31 cellular contexts compared by ENCODE assay signal in genomic region chr12:121986494-121987245, GRCh38.
"Had no signal": no experiment of that assay in that cellular context is flagged by ENCODE, and none has a peak within 500 bp of the region (broad histone marks: within the 10 kb centered on the region; RNA-seq: fewer than 3 reads in every experiment).

No MANE protein-coding gene starts in this region.

- H3K4me3 Mint-ChIP-seq: activated B cell treated with CpG ODN at 0.5 μM for 24 hours; activated CD4-positive, alpha-beta memory T cell treated with anti-CD3 and anti-CD28 coated beads for 36 hours; activated CD4-positive, alpha-beta T cell treated with anti-CD3 and anti-CD28 coated beads, Interleukin-2, amount 10 ng/mL, durations not matched to agents 7 days and 5 days; activated T-cell treated with anti-CD3 and anti-CD28 coated beads, Interleukin-2, amount 50 U/mL, for 4 hours; brain; central memory CD8-positive, alpha-beta T cell had no signal

- H3K36me3 Mint-ChIP-seq: activated CD4-positive, alpha-beta memory T cell treated with anti-CD3 and anti-CD28 coated beads for 36 hours; activated naive CD4-positive, alpha-beta T cell treated with anti-CD3 and anti-CD28 coated beads, Interleukin-2, amount 50 U/mL, for 72 hours; brain had no signal

- H3K4me2 ChIP-seq: KMS-11 had no signal

- H3K27me3 ChIP-seq: MG63 had no signal

- H3K27me3 Mint-ChIP-seq: activated B cell treated with CpG ODN at 0.5 μM for 24 hours; activated CD4-positive, alpha-beta memory T cell treated with anti-CD3 and anti-CD28 coated beads for 36 hours; activated CD4-positive, alpha-beta T cell treated with anti-CD3 and anti-CD28 coated beads, Interleukin-2, amount 10 ng/mL, durations not matched to agents 7 days and 5 days; brain; central memory CD8-positive, alpha-beta T cell had no signal

- FAIRE-seq: astrocyte, RCC 7860, TTC549 had no signal

- H3K27ac Mint-ChIP-seq: activated B cell treated with CpG ODN at 0.5 μM for 24 hours; activated CD4-positive, alpha-beta memory T cell treated with anti-CD3 and anti-CD28 coated beads for 36 hours; activated CD4-positive, alpha-beta T cell treated with anti-CD3 and anti-CD28 coated beads, Interleukin-2, amount 10 ng/mL, durations not matched to agents 7 days and 5 days; activated naive CD4-positive, alpha-beta T cell treated with anti-CD3 and anti-CD28 coated beads, Interleukin-2, amount 50 U/mL, for 72 hours; brain had no signal

- H3K4me3 ChIP-seq: MG63 had no signal

- H3K27ac ChIP-seq: KMS-11 had no signal

- H3K36me3 ChIP-seq: MG63 had no signal

- H3K9me3 ChIP-seq: MG63 had no signal

- H3K9ac ChIP-seq: KMS-11 had no signal

- ATAC-seq: activated naive CD4-positive, alpha-beta T cell treated with anti-CD3 and anti-CD28 coated beads, Interleukin-2, amount 50 U/mL, for 72 hours; activated T-cell treated with anti-CD3 and anti-CD28 coated beads, Interleukin-2, amount 50 U/mL, for 4 hours; PC-3 had no signal

- H3K9me3 Mint-ChIP-seq: activated B cell treated with CpG ODN at 0.5 μM for 24 hours; activated CD4-positive, alpha-beta memory T cell treated with anti-CD3 and anti-CD28 coated beads for 36 hours; activated CD4-positive, alpha-beta T cell treated with anti-CD3 and anti-CD28 coated beads, Interleukin-2, amount 10 ng/mL, durations not matched to agents 7 days and 5 days; activated naive CD4-positive, alpha-beta T cell treated with anti-CD3 and anti-CD28 coated beads, Interleukin-2, amount 50 U/mL, for 72 hours; activated T-cell treated with anti-CD3 and anti-CD28 coated beads, Interleukin-2, amount 50 U/mL, for 4 hours; brain; central memory CD8-positive, alpha-beta T cell had no signal

- DNase-seq: activated B cell treated with CpG ODN at 0.5 μM for 24 hours; activated CD4-positive, alpha-beta memory T cell treated with anti-CD3 and anti-CD28 coated beads for 36 hours; activated CD4-positive, alpha-beta T cell treated with anti-CD3 and anti-CD28 coated beads for 1 hour; activated CD4-positive, alpha-beta T cell treated with anti-CD3 and anti-CD28 coated beads, Interleukin-2, amount 10 ng/mL, durations not matched to agents 7 days and 5 days; activated CD8-positive, alpha-beta memory T cell treated with anti-CD3 and anti-CD28 coated beads for 24 hours; activated effector memory CD4-positive, alpha-beta T cell treated with anti-CD3 and anti-CD28 coated beads, Interleukin-2, amount 50 U/mL, for 16 hours; activated naive CD4-positive, alpha-beta T cell treated with Interleukin-2 at 50 U/mL for 16 hours; activated T-cell treated with anti-CD3 and anti-CD28 coated beads, Interleukin-2, amount 50 U/mL, for 4 hours; amygdala; MG63; MV-4-11; NCI-H1092 treated with DMSO at 0.1 percent for 48 hours; NCI-H1417 treated with DMSO at 0.1 percent for 48 hours; NCI-H1694; NCI-H2029; NCI-H2107; NCI-H446 treated with DMSO at 0.1 percent for 48 hours; NCI-H524 treated with DMSO at 0.1 percent for 48 hours; NCI-H774; NK-92 treated with Interleukin-12 subunit alpha and Interleukin-12 subunit beta, amount 100 ng/mL, for 24 hours; PC-3; SHP77; T-helper 2 cell; T1000 had no signal
